ENCODE assay signal across 20 cellular contexts in the genomic region with DNA sequence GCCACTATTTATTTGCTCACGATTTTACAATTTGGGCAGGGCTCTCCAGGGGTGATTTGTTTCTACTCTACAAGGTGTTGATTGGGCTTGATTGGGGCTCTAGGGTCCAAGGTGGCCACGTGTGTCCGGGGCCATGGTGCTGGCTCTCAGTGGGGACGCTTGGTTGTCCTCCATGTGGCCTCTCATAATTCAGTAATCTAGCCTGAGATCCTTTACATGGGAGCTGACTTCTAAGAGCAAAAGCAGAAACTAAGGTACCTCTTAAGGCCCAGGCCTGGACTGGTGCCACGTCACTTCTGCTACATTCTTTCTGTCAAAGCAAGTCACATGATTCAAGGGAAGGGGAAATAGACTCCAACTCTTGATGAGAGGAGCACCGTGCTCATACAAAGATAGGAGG. TPM values are rescaled to one million over a fixed set of nuclear protein-coding genes. Genes with fewer than 3 reads are reported as not detected.
A peak's percentile ranks its signal among the peaks of the same experiment; 100 is the strongest.
DNase-seq lines count a peak whose midpoint lies in the region; ATAC-seq, FAIRE-seq and TF ChIP-seq lines count a peak whose summit lies in the region.
"Had no signal": no experiment of that assay in that cellular context is flagged by ENCODE, and none has a peak within 500 bp of the region (broad histone marks: within the 10 kb centered on the region; RNA-seq: fewer than 3 reads in every experiment).

No MANE protein-coding gene starts in this region.

- no peak overlapping the region for H3K4me2 ChIP-seq in IMR-90 (ENCODE audit: low read depth, low read length)
- no peak overlapping the region for H3K4me2 ChIP-seq in OCI-LY7 (ENCODE audit: low read length)
- H3K4me2 ChIP-seq in H1 (ENCODE audit: insufficient read depth in 1 of 2, low read depth in 2 of 2, low read length in 2 of 2) = no peak overlapping the region
- no peak overlapping the region for H3K4me2 ChIP-seq in trophoblast cell (ENCODE audit: low read length)
- no peak overlapping the region for H3K4me2 ChIP-seq in mesenchymal stem cell (ENCODE audit: low read length, poor library complexity, severe bottlenecking)
- H3K4me2 ChIP-seq: KMS-11 had no signal

- H2BK5ac ChIP-seq in IMR-90 (ENCODE audit: low read depth, low read length, poor library complexity, severe bottlenecking) (no peak overlapping the region), H1 (ENCODE audit: low read depth, low read length) (no peak overlapping the region), trophoblast cell (ENCODE audit: low read depth, low read length, poor library complexity) (peak overlapping the region; percentile 11), mesenchymal stem cell (ENCODE audit: low read depth, low read length, poor library complexity, severe bottlenecking) (no peak overlapping the region)

- TF ChIP-seq RAD21 in IMR-90 (IDR thresholded peaks at IDR 0.05; ENCODE audit: low read length) = no peak
- TF ChIP-seq RAD21 in H1 (IDR thresholded peaks at IDR 0.05 in 1 of 2, conservative IDR thresholded peaks at IDR 0.05 in 1 of 2; ENCODE audit: low read depth in 2 of 2, low read length in 2 of 2) = no peak

- no peak overlapping the region for H4K8ac ChIP-seq in IMR-90 (ENCODE audit: low read depth in 2 of 2, low read length in 2 of 2)
- no peak overlapping the region for H4K8ac ChIP-seq in H1 (ENCODE audit: extremely low read depth, insufficient read depth, low read length)
- H4K8ac ChIP-seq in trophoblast cell (ENCODE audit: low read depth, low read length) = no peak overlapping the region
- no peak overlapping the region for H4K8ac ChIP-seq in mesenchymal stem cell (ENCODE audit: low read length)

- no peak overlapping the region for H3K27ac ChIP-seq in IMR-90 (ENCODE audit: insufficient read depth, low read length)
- no peak overlapping the region for H3K27ac ChIP-seq in OCI-LY7 (ENCODE audit: low read depth, low read length, poor library complexity, severe bottlenecking)
- H3K27ac ChIP-seq in H1 (ENCODE audit: low read depth, low read length) = no peak overlapping the region
- H3K27ac ChIP-seq in trophoblast cell (ENCODE audit: low read depth, low read length) = peak overlapping the region; percentile 14
- H3K27ac ChIP-seq in mesenchymal stem cell (ENCODE audit: low read length, poor library complexity, severe bottlenecking) = no peak overlapping the region
- H3K27ac ChIP-seq: esophagus muscularis mucosa, KMS-11, suprapubic skin had no signal

- no peak overlapping the region for H2AK9ac ChIP-seq in IMR-90 (replicated peaks; ENCODE audit: low read depth, low read length, poor library complexity)

- POLR2A ChIA-PET in IMR-90 (lab: Charles Lee; ENCODE audit: unreplicated experiment) (no interaction called here), OCI-LY7 (lab: Charles Lee) (no interaction called here), H1 (lab: Charles Lee; ENCODE audit: partially characterized antibody) (no interaction called here)

- peaks cover 3% of the 10 kb centered on the region; the same call in 1 of the 2 replicates for H3K9me1 ChIP-seq in IMR-90 (ENCODE audit: insufficient read depth, low read length)

- H2AK5ac ChIP-seq in IMR-90 (ENCODE audit: low read depth, low read length) = no peak overlapping the region; the same call in 1 of the 2 replicates
- no peak overlapping the region for H2AK5ac ChIP-seq in H1 (ENCODE audit: low read depth, low read length)
- H2AK5ac ChIP-seq in trophoblast cell (ENCODE audit: low read length) = no peak overlapping the region
- no peak overlapping the region for H2AK5ac ChIP-seq in mesenchymal stem cell (ENCODE audit: low read length, severe bottlenecking)

- BruUV-seq in IMR-90 (replicated peaks; lab: Mats Ljungman, UMichigan) = no TSS peak
- no TSS peak for BruUV-seq in OCI-LY7 (replicated peaks; lab: Mats Ljungman, UMichigan)

- H2BK20ac ChIP-seq in IMR-90 (ENCODE audit: low read depth, low read length) (no peak overlapping the region), H1 (ENCODE audit: low read length) (no peak overlapping the region)

- H3K23ac ChIP-seq in IMR-90 (ENCODE audit: low read depth, low read length) (no peak overlapping the region), H1 (ENCODE audit: insufficient read length) (no peak overlapping the region), trophoblast cell (ENCODE audit: low read length) (no peak overlapping the region), mesenchymal stem cell (ENCODE audit: low read length in 2 of 2) (no peak overlapping the region)

- H3K79me2 ChIP-seq in OCI-LY7 (ENCODE audit: insufficient read depth, low read depth, low read length) (no peaks in the 10 kb centered on the region), H1 (ENCODE audit: control insufficient read depth in 1 of 2, insufficient read depth in 2 of 2, low read length in 2 of 2) (no peaks in the 10 kb centered on the region), trophoblast cell (ENCODE audit: control insufficient read depth, insufficient read depth, low read length, poor library complexity) (no peaks in the 10 kb centered on the region)

- H3K9ac ChIP-seq in IMR-90 (ENCODE audit: low read depth, low read length) (no peak overlapping the region), H1 (replicated peaks in 1 of 4; ENCODE audit: extremely low read depth in 1 of 4, low read depth in 3 of 4, low read length in 3 of 4) (no peak overlapping the region), trophoblast cell (ENCODE audit: low read length) (no peak overlapping the region), mesenchymal stem cell (ENCODE audit: low read length) (no peak overlapping the region)
- H3K9ac ChIP-seq: KMS-11 had no signal

- dilution Hi-C loops in IMR-90 (cut with HindIII; ENCODE audit: low sequenced_read_pairs, unreplicated experiment) = no loop called here

- DNase-seq in IMR-90 = no peak
- no peak for DNase-seq in OCI-LY7 (ENCODE audit: low spot score)
- no peak for DNase-seq in H1 (ENCODE audit: low read depth in 1 of 2, low spot score in 2 of 2)
- DNase-seq in trophoblast cell = no peak
- no peak for DNase-seq in mesenchymal stem cell
- no peak for DNase-seq in activated naive CD4-positive, alpha-beta T cell (lab: John Stamatoyannopoulos, UW)
- no peak for DNase-seq in ACHN
- DNase-seq in stimulated activated CD4-positive, alpha-beta T cell treated with anti-CD3 and anti-CD28 coated beads, Interleukin-4, amount 100 ng/mL, for 24 hours = no peak
- DNase-seq: activated CD4-positive, alpha-beta T cell treated with anti-CD3 and anti-CD28 coated beads for 1 hour; HFFc6; natural killer cell; NCI-H774; small intestine; stimulated activated CD8-positive, alpha-beta memory T cell treated with anti-CD3 and anti-CD28 coated beads, Interleukin-4, amount 100 ng/mL, for 48 hours had no signal

- no peak for FAIRE-seq in H1 (lab: Jason Lieb, UNC)
- FAIRE-seq: small intestine had no signal

- H2BK120ac ChIP-seq in IMR-90 (ENCODE audit: low read depth, low read length) = 0 out of 2 replicates have a peak overlapping the region, but pooled peaks have one; percentile 16
- H2BK120ac ChIP-seq in H1 (replicated peaks; ENCODE audit: low read depth, low read length) = no peak overlapping the region
- H2BK120ac ChIP-seq in trophoblast cell (ENCODE audit: insufficient read depth, low read length, poor library complexity) = peak overlapping the region; percentile 35
- H2BK120ac ChIP-seq in mesenchymal stem cell (ENCODE audit: low read depth, low read length) = no peak overlapping the region

- H3K79me1 ChIP-seq in IMR-90 (ENCODE audit: low read depth in 1 of 2, low read length in 2 of 2) (no peaks in the 10 kb centered on the region), H1 (ENCODE audit: low read depth, low read length) (no peaks in the 10 kb centered on the region), trophoblast cell (ENCODE audit: low read length) (peaks cover 18% of the 10 kb centered on the region), mesenchymal stem cell (replicated peaks; ENCODE audit: low read length, poor library complexity, severe bottlenecking) (no peaks in the 10 kb centered on the region)

- H3K56ac ChIP-seq in IMR-90 (ENCODE audit: extremely low read depth, insufficient read depth, low read length) (no peak overlapping the region), H1 (replicated peaks; ENCODE audit: insufficient read length, low read depth, low read length) (no peak overlapping the region)

- no peaks in the 10 kb centered on the region for H3K9me2 ChIP-seq in OCI-LY7 (ENCODE audit: insufficient read depth, low read length)

- H4K12ac ChIP-seq in trophoblast cell (ENCODE audit: low read depth, low read length) = no peak overlapping the region

- H3K36me3 ChIP-seq in IMR-90 (ENCODE audit: control insufficient read depth, insufficient read depth, low read length) (no peaks in the 10 kb centered on the region), OCI-LY7 (ENCODE audit: insufficient read depth, low read length) (no peaks in the 10 kb centered on the region), H1 (ENCODE audit: control insufficient read depth in 2 of 4, insufficient read depth in 4 of 4, low read length in 3 of 4) (no peaks in the 10 kb centered on the region), trophoblast cell (ENCODE audit: control insufficient read depth in 1 of 2, insufficient read depth in 2 of 2, low read length in 2 of 2) (no peaks in the 10 kb centered on the region), mesenchymal stem cell (ENCODE audit: control insufficient read depth in 1 of 2, insufficient read depth in 2 of 2, low read depth in 1 of 2, low read length in 2 of 2) (no peaks in the 10 kb centered on the region)
- H3K36me3 ChIP-seq: esophagus muscularis mucosa, suprapubic skin had no signal

- H3K4me3 ChIP-seq in IMR-90 (ENCODE audit: insufficient read depth, low read depth, low read length) (no peak overlapping the region), OCI-LY7 (ENCODE audit: low read depth, low read length, poor library complexity, severe bottlenecking) (no peak overlapping the region), H1 (ENCODE audit: extremely low read depth in 1 of 4, insufficient read depth in 2 of 4, low read depth in 3 of 4, low read length in 4 of 4) (no peak overlapping the region), trophoblast cell (ENCODE audit: low read depth, low read length) (no peak overlapping the region), mesenchymal stem cell (ENCODE audit: insufficient read depth in 1 of 2, low read depth in 1 of 2, low read length in 2 of 2) (no peak overlapping the region)
- H3K4me3 ChIP-seq: esophagus muscularis mucosa, suprapubic skin had no signal

- H4K5ac ChIP-seq in IMR-90 (ENCODE audit: low read depth, low read length) (no peak overlapping the region), H1 (ENCODE audit: insufficient read length, low read depth, low read length) (no peak overlapping the region)

- H4K91ac ChIP-seq in IMR-90 (ENCODE audit: insufficient read depth, low read depth, low read length) (no peak overlapping the region), H1 (replicated peaks; ENCODE audit: insufficient read length, low read length) (no peak overlapping the region), trophoblast cell (ENCODE audit: low read depth, low read length) (peak overlapping the region; percentile 41), mesenchymal stem cell (ENCODE audit: low read length) (no peak overlapping the region)

- H3K27me3 ChIP-seq in IMR-90 (ENCODE audit: control insufficient read depth, insufficient read depth, low read length) (no peaks in the 10 kb centered on the region), H1 (replicated peaks in 1 of 4; ENCODE audit: control insufficient read depth in 3 of 4, extremely low read depth in 1 of 4, insufficient read depth in 3 of 4, low read length in 3 of 4) (no peaks in the 10 kb centered on the region; a peak in 1 of 7 replicates), trophoblast cell (ENCODE audit: insufficient read depth, low read length) (no peaks in the 10 kb centered on the region), mesenchymal stem cell (ENCODE audit: control insufficient read depth in 1 of 2, insufficient read depth in 1 of 2, low read length in 2 of 2) (peaks cover 0 to 10% of the 10 kb centered on the region in 2 experiments)
- H3K27me3 ChIP-seq: esophagus muscularis mucosa, suprapubic skin had no signal

- no peak overlapping the region for H2BK12ac ChIP-seq in H1 (ENCODE audit: low read depth, low read length)
- H2BK12ac ChIP-seq in trophoblast cell (ENCODE audit: low read length) = peak overlapping the region; percentile 59
- H2BK12ac ChIP-seq in mesenchymal stem cell (ENCODE audit: low read length in 2 of 2) = no peak overlapping the region

- H3K9me3 ChIP-seq in IMR-90 (ENCODE audit: control insufficient read depth, insufficient read depth, low read length) = no peaks in the 10 kb centered on the region
- no peaks in the 10 kb centered on the region for H3K9me3 ChIP-seq in OCI-LY7 (ENCODE audit: low read length)
- no peaks in the 10 kb centered on the region for H3K9me3 ChIP-seq in H1 (ENCODE audit: insufficient read depth in 2 of 2, low read depth in 1 of 2, low read length in 1 of 2)
- H3K9me3 ChIP-seq in trophoblast cell (ENCODE audit: insufficient read depth, low read depth, low read length) = no peaks in the 10 kb centered on the region
- no peaks in the 10 kb centered on the region for H3K9me3 ChIP-seq in mesenchymal stem cell (ENCODE audit: control insufficient read depth, low read length)
- H3K9me3 ChIP-seq: esophagus muscularis mucosa, suprapubic skin had no signal

- H4K20me1 ChIP-seq in IMR-90 (ENCODE audit: insufficient read depth, low read length) (no peaks in the 10 kb centered on the region), OCI-LY7 (ENCODE audit: insufficient read depth, low read length) (no peaks in the 10 kb centered on the region), H1 (replicated peaks in 1 of 2; ENCODE audit: control insufficient read depth in 1 of 2, insufficient read depth in 2 of 2, low read length in 2 of 2) (no peaks in the 10 kb centered on the region)

- H3K4ac ChIP-seq in IMR-90 (ENCODE audit: low read depth, low read length) = no peak overlapping the region
- no peak overlapping the region for H3K4ac ChIP-seq in H1 (replicated peaks; ENCODE audit: insufficient read length, low read depth, low read length)
- no peak overlapping the region for H3K4ac ChIP-seq in trophoblast cell (ENCODE audit: low read depth, low read length)
- no peak overlapping the region for H3K4ac ChIP-seq in mesenchymal stem cell (ENCODE audit: low read depth in 1 of 2, low read length in 2 of 2)

- H3K23me2 ChIP-seq in H1 (ENCODE audit: low read depth, low read length) = no peaks in the 10 kb centered on the region

- TF ChIP-seq EP300 in H1 (IDR thresholded peaks at IDR 0.05; ENCODE audit: borderline replicate concordance in 1 of 2, low read depth in 2 of 2, low read length in 2 of 2) = no peak

- intact Hi-C loops in IMR-90 (cut with micrococcal nuclease) = no loop called here
- intact Hi-C loops in OCI-LY7 (cut with micrococcal nuclease; ENCODE audit: unreplicated experiment) = no loop called here

- H3K4me1 ChIP-seq in IMR-90 (ENCODE audit: control insufficient read depth, insufficient read depth, low read length) = no peaks in the 10 kb centered on the region
- H3K4me1 ChIP-seq in OCI-LY7 (ENCODE audit: insufficient read depth, low read length, poor library complexity, severe bottlenecking) = peaks cover 19% of the 10 kb centered on the region
- no peaks in the 10 kb centered on the region for H3K4me1 ChIP-seq in H1 (replicated peaks in 1 of 4; ENCODE audit: control insufficient read depth in 3 of 4, insufficient read depth in 4 of 4, low read length in 3 of 4)
- peaks cover 10 to 14% of the 10 kb centered on the region in 2 experiments for H3K4me1 ChIP-seq in trophoblast cell (ENCODE audit: control insufficient read depth in 1 of 2, insufficient read depth in 2 of 2, low read length in 2 of 2)
- H3K4me1 ChIP-seq in mesenchymal stem cell (ENCODE audit: control insufficient read depth, insufficient read depth, low read depth, low read length) = no peaks in the 10 kb centered on the region
- H3K4me1 ChIP-seq: esophagus muscularis mucosa, suprapubic skin had no signal

- TF ChIP-seq POLR2A in IMR-90 (IDR thresholded peaks at IDR 0.05; ENCODE audit: low read depth, low read length) (no peak), H1 (IDR thresholded peaks at IDR 0.05; ENCODE audit: control extremely low read depth in 1 of 2, low read depth in 2 of 2, low read length in 2 of 2) (no peak)

- in situ Hi-C loops in IMR-90 (cut with MboI; ENCODE audit: low sequenced_read_pairs) = no loop called here
- in situ Hi-C loops in ACHN (cut with HindIII; ENCODE audit: low pct_ligation_motif_present, low pct_unique_long_range_greater_than_20kb, low sequenced_read_pairs) = no loop called here

- CTCF ChIA-PET in IMR-90 (lab: Yijun Ruan, JAX) (no interaction called here), OCI-LY7 (lab: Charles Lee; ENCODE audit: unreplicated experiment) (no interaction called here), H1 (lab: Charles Lee; ENCODE audit: partially characterized antibody) (interaction anchor here (1.4 to 1.5 kb wide), 2 partner anchors 41 to 99 kb away, joined by 3 to 5 read pairs; no protein-coding TSS in a partner anchor)

- TF ChIP-seq CTCF in IMR-90 (conservative IDR thresholded peaks at IDR 0.05; ENCODE audit: low read depth, low read length) (no peak), OCI-LY7 (conservative IDR thresholded peaks at IDR 0.05; ENCODE audit: low read length) (no peak), H1 (IDR thresholded peaks at IDR 0.05; ENCODE audit: control extremely low read depth in 1 of 3, insufficient read depth in 1 of 3, low read depth in 1 of 3, low read length in 3 of 3) (no peak)

- H2BK15ac ChIP-seq in IMR-90 (ENCODE audit: low read depth, low read length) = no peak overlapping the region
- no peak overlapping the region for H2BK15ac ChIP-seq in H1 (ENCODE audit: low read length)
- H2BK15ac ChIP-seq in mesenchymal stem cell (ENCODE audit: low read depth, poor library complexity, severe bottlenecking) = no peak overlapping the region

- H3K14ac ChIP-seq in IMR-90 (replicated peaks; ENCODE audit: low read depth, low read length) = no peak overlapping the region
- no peak overlapping the region for H3K14ac ChIP-seq in H1 (ENCODE audit: insufficient read length)
- no peak overlapping the region for H3K14ac ChIP-seq in trophoblast cell (ENCODE audit: low read length)
- no peak overlapping the region for H3K14ac ChIP-seq in mesenchymal stem cell (ENCODE audit: low read length in 2 of 2)

- no peak for ATAC-seq in IMR-90 (ENCODE audit: low read depth)

- H3K18ac ChIP-seq in IMR-90 (ENCODE audit: low read depth, low read length) (no peak overlapping the region), H1 (ENCODE audit: extremely low read depth, low read length) (no peak overlapping the region), trophoblast cell (ENCODE audit: low read length) (no peak overlapping the region), mesenchymal stem cell (ENCODE audit: low read depth in 1 of 2, low read length in 2 of 2) (no peak overlapping the region)

- H2AFZ ChIP-seq in IMR-90 (replicated peaks; ENCODE audit: low read length, poor library complexity) = peak overlapping the region; percentile 1
- peak overlapping the region; percentile 11; the same call in 1 of the 2 replicates for H2AFZ ChIP-seq in OCI-LY7 (ENCODE audit: low read length)
- H2AFZ ChIP-seq in H1 (ENCODE audit: low read length) = peak overlapping the region; percentile 62; the same call in 1 of the 2 replicates
- H2AFZ ChIP-seq in trophoblast cell (ENCODE audit: insufficient read depth, low read length, poor library complexity) = no peak overlapping the region
- H2AFZ ChIP-seq in mesenchymal stem cell (ENCODE audit: low read depth, low read length) = no peak overlapping the region

- whole genome bisulfite sequencing in IMR-90 (ENCODE audit: extremely low coverage in 2 of 2, insufficient read length in 1 of 2), 2 experiments = 57% methylated on average over 1 of the region's 6 CpGs; no CpG with 5 or more reads in 1 of the 2 experiments
- WGBS in H1 (ENCODE audit: extremely low coverage in 1 of 2, insufficient coverage in 1 of 2, insufficient read length in 1 of 2, insufficient replicate concordance in 2 of 2, low coverage in 1 of 2, low lambda C conversion rate in 2 of 2, missing lambda C conversion rate in 1 of 2), 2 experiments = 95% methylated on average over 6 of the region's 6 CpGs; no CpG with 5 or more reads in 1 of the 2 experiments
- no CpG with 5 or more reads among the region's 6 CpGs for WGBS in trophoblast cell (ENCODE audit: extremely low coverage, insufficient coverage, insufficient read length)
- 90% methylated on average over 6 of the region's 6 CpGs for WGBS in mesenchymal stem cell

RNA-seq across cellular contexts. Expression of a gene that starts 8.1 kb away (rescaled TPM):
- total RNA-seq in IMR-90 (2012; rRNA removed) = 34.6 and 36.4 TPM in 2 replicates
- polyA plus RNA-seq in IMR-90 (2012; rRNA removed) = 40.3 and 42.1 TPM in 2 replicates
- polyA plus RNA-seq in IMR-90 (2012; cell fraction: cytosol; rRNA removed) = 20.2 and 35.7 TPM in 2 replicates
- polyA plus RNA-seq in IMR-90 (2012; cell fraction: nucleus; rRNA removed; ENCODE audit: low replicate concordance) = 123 and 134 TPM in 2 replicates
- total RNA-seq in OCI-LY7 (2014; rRNA removed; shearing (Covaris generic)) = 42.7 and 44.5 TPM in 2 replicates
- 40.7 and 43.7 TPM in 2 replicates for total RNA-seq in OCI-LY7 (2022)
- 67.3 and 69.6 TPM in 2 replicates for total RNA-seq in H1 (2021; fragmentation: NEBNext Ultra II Directional; extraction: Animal tissue kit (Norgen Biotek cat#: 25700))
- 56.1 and 83.3 TPM in 2 replicates for polyA plus RNA-seq in H1 (2011; rRNA removed)
- polyA plus RNA-seq in H1 (2011; cell fraction: cytosol; rRNA removed) = 61.4 TPM
- polyA plus RNA-seq in H1 (2011; cell fraction: nucleus; rRNA removed) = 94.4 TPM
- 49.1 to 60.0 TPM (median 56.5 TPM) in 4 replicates for polyA plus RNA-seq in H1 (2012, experiment 1 of 2)
- 58.9 TPM for polyA plus RNA-seq in H1 (2012, experiment 2 of 2)
- 54.5 TPM for polyA plus RNA-seq in H1 (2013, experiment 1 of 2)
- polyA plus RNA-seq in H1 (2013, experiment 2 of 2) = 53.3 TPM
- 16.6 and 25.5 TPM in 2 replicates for polyA minus RNA-seq in H1 (2011; rRNA and poly(A)+ RNA removed)
- polyA minus RNA-seq in H1 (2011; cell fraction: cytosol; rRNA and poly(A)+ RNA removed) = 24.0 TPM
- 21.1 TPM for polyA minus RNA-seq in H1 (2011; cell fraction: nucleus; rRNA and poly(A)+ RNA removed)
- polyA plus RNA-seq in trophoblast cell (2013) = 91.9 and 95.6 TPM in 2 replicates
- 7.4 TPM for polyA plus RNA-seq in mesenchymal stem cell (2013, experiment 1 of 2)
- polyA plus RNA-seq in mesenchymal stem cell (2013, experiment 2 of 2) = 7.5 TPM

RNA-seq across cellular contexts. Expression of a gene that starts 15.8 kb away (rescaled TPM):
- total RNA-seq in IMR-90 (2012; rRNA removed) (not detected in 2 replicates), OCI-LY7 (2022) (0.35 TPM in 1 of 2 replicates, not detected in the other)
- polyA plus RNA-seq in IMR-90 (2012; rRNA removed) (0.07 TPM in 1 of 2 replicates, not detected in the other), H1 (2011; rRNA removed) (0.24 and 0.58 TPM in 2 replicates)
- 0.02 TPM in 1 of 2 replicates, not detected in the other for polyA plus RNA-seq in IMR-90 (2012; cell fraction: cytosol; rRNA removed)
- 0.16 and 0.31 TPM in 2 replicates for polyA plus RNA-seq in IMR-90 (2012; cell fraction: nucleus; rRNA removed; ENCODE audit: low replicate concordance)
- total RNA-seq in OCI-LY7 (2014; rRNA removed; shearing (Covaris generic)) = 0.16 TPM in 1 of 2 replicates, not detected in the other
- total RNA-seq in H1 (2021; fragmentation: NEBNext Ultra II Directional; extraction: Animal tissue kit (Norgen Biotek cat#: 25700)) = 0.30 TPM in 1 of 2 replicates, not detected in the other
- 0.17 TPM for polyA plus RNA-seq in H1 (2011; cell fraction: cytosol; rRNA removed)
- polyA plus RNA-seq in H1 (2011; cell fraction: nucleus; rRNA removed) = 0.66 TPM
- polyA plus RNA-seq in H1 (2012, experiment 1 of 2) = 0.20 to 0.83 TPM (median 0.55 TPM) in 3 of 4 replicates, not detected in the other
- not detected for polyA plus RNA-seq in H1 (2012, experiment 2 of 2)
- 0.24 TPM for polyA plus RNA-seq in H1 (2013, experiment 1 of 2)
- polyA plus RNA-seq in H1 (2013, experiment 2 of 2) = 0.09 TPM
- polyA minus RNA-seq in H1 (2011; rRNA and poly(A)+ RNA removed) = 0.37 TPM in 1 of 2 replicates, not detected in the other
- polyA minus RNA-seq in H1 (2011; cell fraction: cytosol; rRNA and poly(A)+ RNA removed) = 0.81 TPM
- not detected for polyA minus RNA-seq in H1 (2011; cell fraction: nucleus; rRNA and poly(A)+ RNA removed)
- polyA plus RNA-seq in trophoblast cell (2013) = 0.97 and 1.1 TPM in 2 replicates
- 0.14 TPM for polyA plus RNA-seq in mesenchymal stem cell (2013, experiment 1 of 2)
- not detected for polyA plus RNA-seq in mesenchymal stem cell (2013, experiment 2 of 2)
- total RNA-seq: activated T-helper 1 cell treated with anti-CD3 and anti-CD28 coated beads, Interleukin-12 subunit alpha, Interleukin-12 subunit beta, Interleukin-2, Interleukin-4 antibody, amounts not matched to agents 30 ng/mL and 10 ng/mL and 1 ng/mL, durations not matched to agents 14 hours and 24 hours and 36 hours; esophagus muscularis mucosa; G401; HFFc6; liver; natural killer cell; suprapubic skin had no signal
- polyA plus RNA-seq: liver had no signal

RNA-seq across cellular contexts. Expression of a gene that starts 41.7 kb away (rescaled TPM):
- total RNA-seq in IMR-90 (2012; rRNA removed) (1.1 and 1.3 TPM in 2 replicates), OCI-LY7 (2022) (12.5 and 13.0 TPM in 2 replicates)
- polyA plus RNA-seq in IMR-90 (2012; rRNA removed) (5.0 and 5.3 TPM in 2 replicates), H1 (2011; rRNA removed) (12.0 and 25.9 TPM in 2 replicates)
- polyA plus RNA-seq in IMR-90 (2012; cell fraction: cytosol; rRNA removed) = 2.5 and 5.4 TPM in 2 replicates
- 10.8 and 19.0 TPM in 2 replicates for polyA plus RNA-seq in IMR-90 (2012; cell fraction: nucleus; rRNA removed; ENCODE audit: low replicate concordance)
- 5.0 and 6.9 TPM in 2 replicates for total RNA-seq in OCI-LY7 (2014; rRNA removed; shearing (Covaris generic))
- 27.7 and 28.0 TPM in 2 replicates for total RNA-seq in H1 (2021; fragmentation: NEBNext Ultra II Directional; extraction: Animal tissue kit (Norgen Biotek cat#: 25700))
- polyA plus RNA-seq in H1 (2011; cell fraction: cytosol; rRNA removed) = 12.4 TPM
- polyA plus RNA-seq in H1 (2011; cell fraction: nucleus; rRNA removed) = 59.6 TPM
- polyA plus RNA-seq in H1 (2012, experiment 1 of 2) = 15.3 to 24.5 TPM (median 21.9 TPM) in 4 replicates
- 16.0 TPM for polyA plus RNA-seq in H1 (2012, experiment 2 of 2)
- polyA plus RNA-seq in H1 (2013, experiment 1 of 2) = 19.9 TPM
- 16.0 TPM for polyA plus RNA-seq in H1 (2013, experiment 2 of 2)
- polyA minus RNA-seq in H1 (2011; rRNA and poly(A)+ RNA removed) = 37.3 and 50.6 TPM in 2 replicates
- polyA minus RNA-seq in H1 (2011; cell fraction: cytosol; rRNA and poly(A)+ RNA removed) = 28.1 TPM
- polyA minus RNA-seq in H1 (2011; cell fraction: nucleus; rRNA and poly(A)+ RNA removed) = 39.4 TPM
- polyA plus RNA-seq in trophoblast cell (2013) = 18.9 and 19.5 TPM in 2 replicates
- 1.0 TPM for polyA plus RNA-seq in mesenchymal stem cell (2013, experiment 1 of 2)
- polyA plus RNA-seq in mesenchymal stem cell (2013, experiment 2 of 2) = 0.93 TPM

Comparison
In these comparisons a context has a peak if more than half of its experiments do, and no peak if none do; other contexts are left out.
1. H2AFZ ChIP-seq: peak in IMR-90 (single experiment), OCI-LY7 (single experiment) and H1 (single experiment); none in trophoblast cell (single experiment) and mesenchymal stem cell (single experiment).
2. H2BK120ac ChIP-seq: peak in IMR-90 (single experiment) and trophoblast cell (single experiment); none in H1 (single experiment) and mesenchymal stem cell (single experiment).